Comparison of ENCODE assay signal across 17 cellular contexts in genomic region chr19:31286491-31286890, GRCh38.
"Had no signal": no experiment of that assay in that cellular context is flagged by ENCODE, and none has a peak within 500 bp of the region (broad histone marks: within the 10 kb centered on the region; RNA-seq: fewer than 3 reads in every experiment).

No MANE protein-coding gene starts in this region.

- DNase-seq: activated CD4-positive, alpha-beta T cell treated with anti-CD3 and anti-CD28 coated beads for 4 hours; activated naive CD4-positive, alpha-beta T cell treated with Interleukin-2 at 50 U/mL for 16 hours; central memory CD4-positive, alpha-beta T cell; cortex of kidney; effector memory CD8-positive, alpha-beta T cell; immature natural killer cell; left cardiac atrium; lower lobe of right lung; stimulated activated CD4-positive, alpha-beta T cell treated with anti-CD3 and anti-CD28 coated beads, Interleukin-12 subunit alpha, Interleukin-12 subunit beta, amount 100 ng/mL, for 4 hours; stimulated activated naive CD4-positive, alpha-beta T cell treated with Interleukin-2 at 50 U/mL for 16 hours; T-helper 1 cell; WERI-Rb-1 had no signal

- ATAC-seq: effector memory CD8-positive, alpha-beta T cell; lower lobe of right lung had no signal

- H3K27ac Mint-ChIP-seq: effector memory CD8-positive, alpha-beta T cell; type B pancreatic cell had no signal

- H3K27ac ChIP-seq: lower lobe of right lung, right atrium auricular region, suprapubic skin, WERI-Rb-1 had no signal

- H3K4me3 Mint-ChIP-seq: effector memory CD8-positive, alpha-beta T cell; neural crest cell; type B pancreatic cell had no signal

- H3K36me3 Mint-ChIP-seq: immature natural killer cell had no signal

- H3K27me3 ChIP-seq: adrenal gland, right atrium auricular region, suprapubic skin had no signal

- H3K9me3 ChIP-seq: adrenal gland, lower lobe of right lung, right atrium auricular region, suprapubic skin had no signal

- H3K4me1 ChIP-seq: lower lobe of right lung had no signal

- H3K36me3 ChIP-seq: adrenal gland, lower lobe of right lung, right atrium auricular region, suprapubic skin, WERI-Rb-1 had no signal

- H3K4me3 ChIP-seq: lower lobe of right lung had no signal

- H3K9me3 Mint-ChIP-seq: effector memory CD8-positive, alpha-beta T cell; immature natural killer cell; type B pancreatic cell had no signal
